ENCODE assay signal across 9 cellular contexts in genomic region chr5:139774980-139775654, GRCh38. TPM values are rescaled to one million over a fixed set of nuclear protein-coding genes. Genes with fewer than 3 reads are reported as not detected.
DNase-seq lines count a peak whose midpoint lies in the region; ATAC-seq and TF ChIP-seq lines count a peak whose summit lies in the region.
"Had no signal": no experiment of that assay in that cellular context is flagged by ENCODE, and none has a peak within 500 bp of the region (broad histone marks: within the 10 kb centered on the region; RNA-seq: fewer than 3 reads in every experiment).

No MANE protein-coding gene starts in this region.

- H3F3A ChIP-seq in smooth muscle cell (ENCODE audit: low read depth), result no peaks in the 10 kb centered on the region

- H3K4me3 Mint-ChIP-seq in CD4-positive, CD25-positive, alpha-beta regulatory T cell, result no peak overlapping the region
- peak overlapping the region; percentile 8 for H3K4me3 Mint-ChIP-seq in activated naive CD8-positive, alpha-beta T cell treated with anti-CD3 and anti-CD28 coated beads, Interleukin-2, amount 50 U/mL, for 24 hours

- no peaks in the 10 kb centered on the region for H3K36me3 ChIP-seq in CD4-positive, CD25-positive, alpha-beta regulatory T cell (ENCODE audit: control insufficient read depth, insufficient read depth, low read length)
- H3K36me3 ChIP-seq in right atrium auricular region (no peaks in the 10 kb centered on the region), smooth muscle cell (ENCODE audit: low read depth) (no peaks in the 10 kb centered on the region)

- H3K4me1 Mint-ChIP-seq in CD4-positive, CD25-positive, alpha-beta regulatory T cell, result peaks cover 0 to 8% (median 4%) of the 10 kb centered on the region in 4 donors
- H3K4me1 Mint-ChIP-seq in activated naive CD8-positive, alpha-beta T cell treated with anti-CD3 and anti-CD28 coated beads, Interleukin-2, amount 50 U/mL, for 24 hours, result peaks cover 7% of the 10 kb centered on the region

- peaks cover 5% of the 10 kb centered on the region for H3K27me3 ChIP-seq in CD4-positive, CD25-positive, alpha-beta regulatory T cell (ENCODE audit: control insufficient read depth, insufficient read depth, low read length)
- H3K27me3 ChIP-seq in right atrium auricular region (no peaks in the 10 kb centered on the region), smooth muscle cell (ENCODE audit: low read depth) (peaks cover 10% of the 10 kb centered on the region)

- H4K20me1 ChIP-seq in smooth muscle cell (ENCODE audit: low read depth), result no peaks in the 10 kb centered on the region

- H3K4me2 ChIP-seq in smooth muscle cell, result no peak overlapping the region

- H3K9me3 ChIP-seq in CD4-positive, CD25-positive, alpha-beta regulatory T cell (ENCODE audit: control insufficient read depth in 2 of 2, low read length in 2 of 2), result no peaks in the 10 kb centered on the region
- no peaks in the 10 kb centered on the region for H3K9me3 ChIP-seq in right atrium auricular region
- no peaks in the 10 kb centered on the region for H3K9me3 ChIP-seq in smooth muscle cell (replicated peaks; ENCODE audit: low read depth)

- peak; percentile 80 to 86 for ATAC-seq in CD4-positive, CD25-positive, alpha-beta regulatory T cell (ENCODE audit: low read depth in 2 of 2)
- peak; percentile 77 for ATAC-seq in GM19467 (IDR thresholded peaks at IDR 0.05; ENCODE audit: unreplicated experiment)
- ATAC-seq in activated naive CD8-positive, alpha-beta T cell treated with anti-CD3 and anti-CD28 coated beads, Interleukin-2, amount 50 U/mL, for 24 hours, result peak; percentile 87
- ATAC-seq in GM21825 (IDR thresholded peaks at IDR 0.05; ENCODE audit: unreplicated experiment), result no peak

- peaks cover 34% of the 10 kb centered on the region for H3K27me3 Mint-ChIP-seq in CD4-positive, CD25-positive, alpha-beta regulatory T cell
- H3K27me3 Mint-ChIP-seq in activated naive CD8-positive, alpha-beta T cell treated with anti-CD3 and anti-CD28 coated beads, Interleukin-2, amount 50 U/mL, for 24 hours, result peaks cover 7% of the 10 kb centered on the region

- DNase-seq in CD4-positive, CD25-positive, alpha-beta regulatory T cell, result peak; percentile 45 to 66 (median 56)
- peak; percentile 2 for DNase-seq in KG1 (lab: John Stamatoyannopoulos, UW)
- peak; percentile 40 to 70 (median 59) for DNase-seq in T-helper 1 cell
- DNase-seq in activated naive CD8-positive, alpha-beta T cell treated with anti-CD3 and anti-CD28 coated beads, Interleukin-2, amount 50 U/mL, for 24 hours, result peak; percentile 92
- DNase-seq in right atrium auricular region (ENCODE audit: low spot score), result peak; percentile 75
- peak; percentile 58 for DNase-seq in smooth muscle cell (lab: John Stamatoyannopoulos, UW; ENCODE audit: unreplicated experiment)

- TF ChIP-seq CTCF in right atrium auricular region (IDR thresholded peaks at IDR 0.05) (peak; percentile 96 to 97), smooth muscle cell (IDR thresholded peaks at IDR 0.05; ENCODE audit: borderline replicate concordance, insufficient read depth, poor library complexity, severe bottlenecking) (peak; percentile 85)

- no peak overlapping the region for H3K9ac ChIP-seq in smooth muscle cell (ENCODE audit: low read depth)

- no peak overlapping the region for H3K27ac ChIP-seq in CD4-positive, CD25-positive, alpha-beta regulatory T cell (ENCODE audit: insufficient read depth, low read length, poor library complexity, severe bottlenecking)
- H3K27ac ChIP-seq in right atrium auricular region (no peak overlapping the region), smooth muscle cell (ENCODE audit: low read depth) (no peak overlapping the region)
- H3K27ac ChIP-seq: SK-N-MC had no signal

- H3K4me1 ChIP-seq in CD4-positive, CD25-positive, alpha-beta regulatory T cell (ENCODE audit: control insufficient read depth, insufficient read depth, low read length, poor library complexity, severe bottlenecking), result no peaks in the 10 kb centered on the region
- peaks cover 0 to 7% of the 10 kb centered on the region in 2 donors for H3K4me1 ChIP-seq in right atrium auricular region
- no peaks in the 10 kb centered on the region for H3K4me1 ChIP-seq in smooth muscle cell (ENCODE audit: low read depth)

- H2AFZ ChIP-seq in smooth muscle cell (ENCODE audit: low read depth), result no peak overlapping the region

- no peaks in the 10 kb centered on the region for H3K79me2 ChIP-seq in smooth muscle cell (ENCODE audit: low read depth)

- no peaks in the 10 kb centered on the region for H3K36me3 Mint-ChIP-seq in CD4-positive, CD25-positive, alpha-beta regulatory T cell
- H3K36me3 Mint-ChIP-seq in activated naive CD8-positive, alpha-beta T cell treated with anti-CD3 and anti-CD28 coated beads, Interleukin-2, amount 50 U/mL, for 24 hours (ENCODE audit: low read depth), result no peaks in the 10 kb centered on the region

- no peak overlapping the region for H3K27ac Mint-ChIP-seq in CD4-positive, CD25-positive, alpha-beta regulatory T cell
- no peak overlapping the region for H3K27ac Mint-ChIP-seq in activated naive CD8-positive, alpha-beta T cell treated with anti-CD3 and anti-CD28 coated beads, Interleukin-2, amount 50 U/mL, for 24 hours

- no peak overlapping the region for H3K4me3 ChIP-seq in CD4-positive, CD25-positive, alpha-beta regulatory T cell (ENCODE audit: low read depth, low read length)
- H3K4me3 ChIP-seq in right atrium auricular region (peak overlapping the region in 1 of 2 donors; percentile 3), smooth muscle cell (no peak overlapping the region)
- H3K4me3 ChIP-seq: SK-N-MC had no signal

- WGBS in smooth muscle cell (ENCODE audit: low lambda C conversion rate), result 31% methylated on average over 28 of the region's 32 CpGs

- no peaks in the 10 kb centered on the region for H3K9me3 Mint-ChIP-seq in CD4-positive, CD25-positive, alpha-beta regulatory T cell
- H3K9me3 Mint-ChIP-seq in activated naive CD8-positive, alpha-beta T cell treated with anti-CD3 and anti-CD28 coated beads, Interleukin-2, amount 50 U/mL, for 24 hours, result no peaks in the 10 kb centered on the region

RNA-seq across cellular contexts. Expression of gene PSD2, which starts 20.5 kb away (rescaled TPM):
- not detected for total RNA-seq in CD4-positive, CD25-positive, alpha-beta regulatory T cell
- not detected for polyA plus RNA-seq in CD4-positive, CD25-positive, alpha-beta regulatory T cell
- total RNA-seq in right atrium auricular region, result under 1 TPM; 0.12 to 0.19 TPM
- total RNA-seq in smooth muscle cell, result 0.72 and 0.81 TPM in 2 replicates
- polyA plus RNA-seq in smooth muscle cell, result 0.43 and 0.54 TPM in 2 replicates

Comparison
In these comparisons a context has a peak if more than half of its experiments do, and no peak if none do; other contexts are left out.
1. DNase-seq: peak in every context shown above with its lines; median percentile 92 in activated naive CD8-positive, alpha-beta T cell treated with anti-CD3 and anti-CD28 coated beads, Interleukin-2, amount 50 U/mL, for 24 hours; 75 in right atrium auricular region; 59 in T-helper 1 cell; 58 in smooth muscle cell; 56 in CD4-positive, CD25-positive, alpha-beta regulatory T cell; 2 in KG1.